Comparison of ENCODE assay signal across 25 cellular contexts in genomic region chr2:192153561-192153960, GRCh38. TPM values are rescaled to one million over a fixed set of nuclear protein-coding genes. Genes with fewer than 3 reads are reported as not detected.
DNase-seq lines count a peak whose midpoint lies in the region; TF ChIP-seq lines count a peak whose summit lies in the region.
"Had no signal": no experiment of that assay in that cellular context is flagged by ENCODE, and none has a peak within 500 bp of the region (broad histone marks: within the 10 kb centered on the region; RNA-seq: fewer than 3 reads in every experiment).

No MANE protein-coding gene starts in this region.

- no peaks in the 10 kb centered on the region for H3K9me3 ChIP-seq in MM.1S (replicated peaks; ENCODE audit: insufficient read depth, low read length)
- H3K9me3 ChIP-seq: BE2C, BLaER1 had no signal

- H2AFZ ChIP-seq in MM.1S (ENCODE audit: low read length) = no peak overlapping the region

- peaks cover 74% of the 10 kb centered on the region for H3K4me1 Mint-ChIP-seq in osteocyte (ENCODE audit: unreplicated experiment)
- H3K4me1 Mint-ChIP-seq: CD4-positive, alpha-beta memory T cell; CD4-positive, CD25-positive, alpha-beta regulatory T cell; CD8-positive, alpha-beta memory T cell had no signal

- no peak overlapping the region for H3K4me3 ChIP-seq in MM.1S (ENCODE audit: low read length)
- H3K4me3 ChIP-seq: BLaER1, GM12878 had no signal

- no peak overlapping the region for H3K9ac ChIP-seq in MM.1S (ENCODE audit: low read length)
- H3K9ac ChIP-seq: BLaER1 had no signal

- DNase-seq in MM.1S = peak; percentile 77
- peak; percentile 53 for DNase-seq in RPMI8226
- DNase-seq in osteocyte (ENCODE audit: extremely low spot score, unreplicated experiment) = no peak
- DNase-seq in NCI-H748 (lab: John Stamatoyannopoulos, UW; ENCODE audit: unreplicated experiment) = no peak
- no peak for DNase-seq in activated CD4-positive, alpha-beta T cell treated with anti-CD3 and anti-CD28 coated beads for 4 hours
- DNase-seq: 8988T; ACHN; BE2C; C1 segment of cervical spinal cord; CD4-positive, alpha-beta memory T cell; CD4-positive, CD25-positive, alpha-beta regulatory T cell; CD8-positive, alpha-beta memory T cell; COR-L47; DMS 273 treated with DMSO at 0.1 percent for 48 hours; DMS153; DMS53; DMS79; DND-41; EL; GDM1 had no signal

- H3K27ac ChIP-seq in MM.1S (ENCODE audit: low read length) = peak overlapping the region; percentile 59
- H3K27ac ChIP-seq: BLaER1 had no signal

- peak overlapping the region; percentile 31; the same call in 1 of the 2 replicates for H3K4me2 ChIP-seq in MM.1S (ENCODE audit: low read depth, low read length)
- H3K4me2 ChIP-seq: BLaER1 had no signal

- H3K27ac Mint-ChIP-seq in osteocyte (ENCODE audit: unreplicated experiment) = peak overlapping the region; percentile 50
- H3K27ac Mint-ChIP-seq: CD14-positive monocyte; CD4-positive, alpha-beta memory T cell; CD4-positive, CD25-positive, alpha-beta regulatory T cell; CD8-positive, alpha-beta memory T cell had no signal

- no peaks in the 10 kb centered on the region for H3K27me3 ChIP-seq in MM.1S (replicated peaks; ENCODE audit: insufficient read depth, low read length)
- H3K27me3 ChIP-seq: BE2C, BLaER1 had no signal

- H3K36me3 Mint-ChIP-seq in osteocyte (ENCODE audit: unreplicated experiment) = peaks cover 6% of the 10 kb centered on the region
- H3K36me3 Mint-ChIP-seq: CD14-positive monocyte; CD4-positive, alpha-beta memory T cell; CD4-positive, CD25-positive, alpha-beta regulatory T cell; CD8-positive, alpha-beta memory T cell had no signal

- no peaks in the 10 kb centered on the region for H4K20me1 ChIP-seq in MM.1S (ENCODE audit: insufficient read depth, low read length)
- H4K20me1 ChIP-seq: BLaER1 had no signal

- H3K9me3 Mint-ChIP-seq in osteocyte (ENCODE audit: unreplicated experiment) = no peaks in the 10 kb centered on the region
- H3K9me3 Mint-ChIP-seq: CD4-positive, alpha-beta memory T cell; CD8-positive, alpha-beta memory T cell had no signal

- H3K9me2 ChIP-seq in MM.1S (replicated peaks; ENCODE audit: insufficient read depth, low read length) = no peaks in the 10 kb centered on the region

- peaks cover 26% of the 10 kb centered on the region for H3K4me1 ChIP-seq in MM.1S (ENCODE audit: low read length)
- H3K4me1 ChIP-seq: BE2C had no signal

- H3K27me3 Mint-ChIP-seq in osteocyte (ENCODE audit: unreplicated experiment) = no peaks in the 10 kb centered on the region

- H3K4me3 Mint-ChIP-seq in osteocyte (ENCODE audit: unreplicated experiment) = no peak overlapping the region
- H3K4me3 Mint-ChIP-seq: CD14-positive monocyte; CD4-positive, alpha-beta memory T cell; CD4-positive, CD25-positive, alpha-beta regulatory T cell; CD8-positive, alpha-beta memory T cell had no signal

- TF ChIP-seq CTCF in MM.1S (IDR thresholded peaks at IDR 0.05; ENCODE audit: low read length) (no peak), osteocyte (IDR thresholded peaks at IDR 0.05) (no peak)

- H3F3A ChIP-seq in MM.1S (ENCODE audit: insufficient read depth, low read length) = no peaks in the 10 kb centered on the region

- H3K79me2 ChIP-seq in MM.1S (ENCODE audit: low read length) = no peaks in the 10 kb centered on the region

- H3K36me3 ChIP-seq in MM.1S (replicated peaks; ENCODE audit: insufficient read depth, low read length) = no peaks in the 10 kb centered on the region
- H3K36me3 ChIP-seq: BE2C, BLaER1 had no signal

RNA-seq across cellular contexts. Expression of gene TMEFF2, which starts 41.2 kb away (rescaled TPM):
- total RNA-seq in osteocyte = 46.8 and 51.2 TPM in 2 replicates
- total RNA-seq: CD4-positive, alpha-beta memory T cell; CD4-positive, CD25-positive, alpha-beta regulatory T cell; CD8-positive, alpha-beta memory T cell; Daoy; G401; GM12878 had no signal

Comparison
In these comparisons a context has a peak if more than half of its experiments do, and no peak if none do; other contexts are left out.
1. DNase-seq: peak in MM.1S (single experiment) and RPMI8226 (single experiment); none in osteocyte (single experiment), NCI-H748 (single experiment) and activated CD4-positive, alpha-beta T cell treated with anti-CD3 and anti-CD28 coated beads for 4 hours (0 of 2).